Comparison of ENCODE assay signal across 25 cellular contexts in the genomic region with DNA sequence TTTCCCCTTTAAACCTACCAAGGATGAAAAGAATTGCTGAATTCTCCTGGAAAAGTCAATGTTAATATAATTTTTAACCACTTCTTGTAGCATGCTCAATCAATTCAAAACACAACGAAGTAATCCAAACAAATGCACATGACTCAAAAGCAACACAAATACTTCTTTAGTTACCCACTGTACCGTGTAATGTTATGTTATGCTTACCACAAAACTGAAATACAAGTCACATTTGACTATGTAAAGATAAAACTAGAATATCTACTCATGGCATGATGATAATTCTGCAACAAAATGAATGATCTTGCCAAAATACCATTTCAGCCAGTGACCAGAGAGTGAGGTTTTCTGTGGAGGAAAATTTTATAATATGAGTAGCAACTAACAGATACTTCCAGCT.
"Had no signal": no experiment of that assay in that cellular context is flagged by ENCODE, and none has a peak within 500 bp of the region (broad histone marks: within the 10 kb centered on the region; RNA-seq: fewer than 3 reads in every experiment).

No MANE protein-coding gene starts in this region.

- H3K4me3 ChIP-seq: adrenal gland, colonic mucosa, gastroesophageal sphincter, hepatocyte, ovary, right lobe of liver, uterus had no signal

- H3K36me3 ChIP-seq: adrenal gland, colonic mucosa, gastroesophageal sphincter, neutrophil, ovary, right lobe of liver, uterus had no signal

- H3K27ac ChIP-seq: adrenal gland, colonic mucosa, epithelial cell of prostate, gastroesophageal sphincter, hepatocyte, neutrophil, ovary, right lobe of liver, uterus, VCaP had no signal

- H3K9me3 ChIP-seq: adrenal gland, colonic mucosa, gastroesophageal sphincter, neutrophil, ovary, right lobe of liver, uterus had no signal

- H3K4me1 ChIP-seq: adrenal gland, colonic mucosa, gastroesophageal sphincter, right lobe of liver, uterus had no signal

- DNase-seq: activated CD4-positive, alpha-beta T cell treated with anti-CD3 and anti-CD28 coated beads for 48 hours; activated CD4-positive, alpha-beta T cell treated with anti-CD3 and anti-CD28 coated beads, Interleukin-2, amount 50 U/mL, for 48 hours; activated CD8-positive, alpha-beta memory T cell treated with anti-CD3 and anti-CD28 coated beads for 24 hours; activated effector memory CD4-positive, alpha-beta T cell treated with Interleukin-2 at 50 U/mL for 16 hours; activated naive CD4-positive, alpha-beta T cell treated with Interleukin-2 at 50 U/mL for 16 hours; adrenal gland; aorta; colonic mucosa; effector CD8-positive, alpha-beta T cell; left colon; naive B cell; nephron progenitor cell; ovary; right lobe of liver; small intestine; stimulated activated CD4-positive, alpha-beta T cell treated with anti-CD3 and anti-CD28 coated beads, Interleukin-4, amount 100 ng/mL, for 24 hours; stimulated activated naive CD8-positive, alpha-beta T cell treated with anti-CD3 and anti-CD28 coated beads, Interleukin-15, amount 100 ng/mL, for 72 hours; substantia nigra; uterus had no signal

- H3K27me3 ChIP-seq: adrenal gland, colonic mucosa, gastroesophageal sphincter, hepatocyte, neutrophil, ovary, right lobe of liver, uterus had no signal

- ATAC-seq: gastroesophageal sphincter; left colon; right lobe of liver; stimulated activated effector memory CD8-positive, alpha-beta T cell treated with anti-CD3 and anti-CD28 coated beads, Interleukin-12 subunit alpha, Interleukin-12 subunit beta, amount 100 ng/mL, for 72 hours; stimulated activated naive CD8-positive, alpha-beta T cell treated with anti-CD3 and anti-CD28 coated beads, Interleukin-15, amount 100 ng/mL, for 72 hours had no signal
